In genomic region chr11:41050791-41051190, GRCh38 we compare ENCODE assay signal across 27 cellular contexts.
"Had no signal": no experiment of that assay in that cellular context is flagged by ENCODE, and none has a peak within 500 bp of the region (broad histone marks: within the 10 kb centered on the region; RNA-seq: fewer than 3 reads in every experiment).

No MANE protein-coding gene starts in this region.

- H3K4me3 ChIP-seq: left ventricle myocardium inferior, lung, mucosa of descending colon, ovary, right atrium auricular region, right lobe of liver, suprapubic skin, thoracic aorta, tibial artery, upper lobe of right lung had no signal

- H3K27ac Mint-ChIP-seq: immature natural killer cell; memory B cell; naive thymus-derived CD4-positive, alpha-beta T cell; natural killer cell treated with Interleukin-12 subunit alpha and Interleukin-12 subunit beta and Interleukin-15 and Interleukin-18, amount 100 ng/mL, for 72 hours; progenitor cell of endocrine pancreas; stimulated activated effector memory CD8-positive, alpha-beta T cell treated with anti-CD3 and anti-CD28 coated beads, Interleukin-12 subunit alpha, Interleukin-12 subunit beta, amount 100 ng/mL, for 72 hours; stimulated activated naive CD8-positive, alpha-beta T cell treated with anti-CD3 and anti-CD28 coated beads, Interleukin-15, Interleukin-2, amounts not matched to agents 100 ng/mL and 50 ng/mL, for 24 hours had no signal

- H3K36me3 Mint-ChIP-seq: immature natural killer cell; memory B cell; naive thymus-derived CD4-positive, alpha-beta T cell; natural killer cell treated with Interleukin-12 subunit alpha and Interleukin-12 subunit beta and Interleukin-15 and Interleukin-18, amount 100 ng/mL, for 72 hours; stimulated activated effector memory CD8-positive, alpha-beta T cell treated with anti-CD3 and anti-CD28 coated beads, Interleukin-12 subunit alpha, Interleukin-12 subunit beta, amount 100 ng/mL, for 72 hours had no signal

- DNase-seq: hypothalamus; immature natural killer cell; left ventricle myocardium inferior; midbrain; mucosa of descending colon; naive thymus-derived CD4-positive, alpha-beta T cell; ovary; right lobe of liver; stimulated activated CD4-positive, alpha-beta T cell treated with anti-CD3 and anti-CD28 coated beads, Interleukin-12 subunit alpha, Interleukin-12 subunit beta, amount 100 ng/mL, for 4 hours; stimulated activated CD4-positive, alpha-beta T cell treated with anti-CD3 and anti-CD28 coated beads, Interleukin-15, amount 100 ng/mL, for 24 hours; stimulated activated CD4-positive, alpha-beta T cell treated with anti-CD3 and anti-CD28 coated beads, Interleukin-2, amount 100 ng/mL, for 24 hours; stimulated activated CD4-positive, alpha-beta T cell treated with anti-CD3 and anti-CD28 coated beads, Interleukin-4, amount 100 ng/mL, for 1 hour; stimulated activated naive CD4-positive, alpha-beta T cell; tibial artery; trophoblast cell; upper lobe of right lung had no signal

- ATAC-seq: mucosa of descending colon; naive thymus-derived CD4-positive, alpha-beta T cell; natural killer cell treated with Interleukin-12 subunit alpha and Interleukin-12 subunit beta and Interleukin-15 and Interleukin-18, amount 100 ng/mL, for 72 hours; right lobe of liver; stimulated activated effector memory CD8-positive, alpha-beta T cell treated with anti-CD3 and anti-CD28 coated beads, Interleukin-12 subunit alpha, Interleukin-12 subunit beta, amount 100 ng/mL, for 72 hours; upper lobe of right lung had no signal

- H3K36me3 ChIP-seq: left ventricle myocardium inferior, ovary, right atrium auricular region, right lobe of liver, suprapubic skin, thoracic aorta, tibial artery, upper lobe of right lung had no signal

- H3K4me1 Mint-ChIP-seq: immature natural killer cell; memory B cell; naive thymus-derived CD4-positive, alpha-beta T cell; stimulated activated effector memory CD8-positive, alpha-beta T cell treated with anti-CD3 and anti-CD28 coated beads, Interleukin-12 subunit alpha, Interleukin-12 subunit beta, amount 100 ng/mL, for 72 hours had no signal

- H3K4me3 Mint-ChIP-seq: immature natural killer cell; memory B cell; naive thymus-derived CD4-positive, alpha-beta T cell; natural killer cell treated with Interleukin-12 subunit alpha and Interleukin-12 subunit beta and Interleukin-15 and Interleukin-18, amount 100 ng/mL, for 72 hours; stimulated activated effector memory CD8-positive, alpha-beta T cell treated with anti-CD3 and anti-CD28 coated beads, Interleukin-12 subunit alpha, Interleukin-12 subunit beta, amount 100 ng/mL, for 72 hours; stimulated activated naive CD8-positive, alpha-beta T cell treated with anti-CD3 and anti-CD28 coated beads, Interleukin-15, Interleukin-2, amounts not matched to agents 100 ng/mL and 50 ng/mL, for 24 hours had no signal

- H3K27me3 ChIP-seq: ovary, right atrium auricular region, suprapubic skin, tibial artery, upper lobe of right lung had no signal

- H3K4me1 ChIP-seq: left ventricle myocardium inferior, right atrium auricular region, right lobe of liver, suprapubic skin, tibial artery, upper lobe of right lung had no signal

- H3K27me3 Mint-ChIP-seq: memory B cell; naive thymus-derived CD4-positive, alpha-beta T cell; natural killer cell treated with Interleukin-12 subunit alpha and Interleukin-12 subunit beta and Interleukin-15 and Interleukin-18, amount 100 ng/mL, for 72 hours; progenitor cell of endocrine pancreas; stimulated activated naive CD8-positive, alpha-beta T cell treated with anti-CD3 and anti-CD28 coated beads, Interleukin-15, Interleukin-2, amounts not matched to agents 100 ng/mL and 50 ng/mL, for 24 hours had no signal

- FAIRE-seq: islet of Langerhans, urothelium cell line had no signal

- H3K27ac ChIP-seq: left ventricle myocardium inferior, ovary, right atrium auricular region, right lobe of liver, suprapubic skin, thoracic aorta, tibial artery, upper lobe of right lung had no signal

- H3K9me3 ChIP-seq: left ventricle myocardium inferior, ovary, right atrium auricular region, right lobe of liver, suprapubic skin, thoracic aorta, tibial artery, upper lobe of right lung had no signal
